In the genomic region with DNA sequence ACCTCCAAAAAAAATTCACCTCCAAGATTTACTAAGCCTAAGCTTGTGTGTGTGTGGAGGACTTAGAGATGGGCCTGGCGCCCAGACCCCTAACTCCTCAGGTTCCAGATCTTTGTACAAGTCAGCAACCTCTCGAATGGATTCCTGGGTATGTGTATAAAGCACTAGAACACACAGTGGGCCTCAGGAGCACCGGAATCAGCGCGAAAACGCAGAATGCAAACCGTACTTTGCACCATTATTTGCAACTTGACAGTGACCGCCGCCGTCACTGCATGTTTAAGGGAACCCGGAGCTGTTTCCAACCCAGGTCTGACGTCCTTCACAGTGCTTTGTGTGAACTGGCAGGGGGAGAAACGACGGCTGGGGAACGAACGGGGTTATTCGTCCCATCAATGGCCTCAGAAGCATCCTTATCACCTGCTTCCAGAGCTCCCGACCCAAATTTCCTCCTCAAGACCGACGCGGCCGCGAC, we compare ENCODE assay signal across 2 cellular contexts.
TF ChIP-seq lines count a peak whose summit lies in the region.

No MANE protein-coding gene starts in this region.

TF ChIP-seq in A549, 52 proteins besides CTCF, POLR2A, EP300 and RAD21:
- TF ChIP-seq GATA3 (IDR thresholded peaks at IDR 0.05; ENCODE audit: borderline replicate concordance), result no peak
- TF ChIP-seq BHLHE40 (IDR thresholded peaks at IDR 0.05; ENCODE audit: low read depth, low read length), result no peak
- TF ChIP-seq HOXB5 (CRISPR knock-in tag; IDR thresholded peaks at IDR 0.05), result no peak

TF ChIP-seq in H1, 55 proteins besides CTCF, POLR2A, EP300 and RAD21:
- 0 out of 4 replicates have a peak, but pooled peaks of 1 of the 2 experiments have one; percentile 37 for TF ChIP-seq SIN3A (conservative IDR thresholded peaks at IDR 0.05 in 1 of 2, IDR thresholded peaks at IDR 0.05 in 1 of 2; ENCODE audit: low read depth in 1 of 2, low read length in 2 of 2)
- TF ChIP-seq, protein P1, sequence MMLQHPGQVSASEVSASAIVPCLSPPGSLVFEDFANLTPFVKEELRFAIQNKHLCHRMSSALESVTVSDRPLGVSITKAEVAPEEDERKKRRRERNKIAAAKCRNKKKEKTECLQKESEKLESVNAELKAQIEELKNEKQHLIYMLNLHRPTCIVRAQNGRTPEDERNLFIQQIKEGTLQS (IDR thresholded peaks at IDR 0.05; ENCODE audit: insufficient read depth, low read depth, low read length), result no peak
- TF ChIP-seq SAP30 (IDR thresholded peaks at IDR 0.05; ENCODE audit: insufficient read depth, insufficient replicate concordance, low read length), result peak; percentile 85
TF ChIP-seq in H1: peak in this region for 2.
